Comparison of ENCODE assay signal across 17 cellular contexts in genomic region chr2:168130302-168130701, GRCh38.
"Had no signal": no experiment of that assay in that cellular context is flagged by ENCODE, and none has a peak within 500 bp of the region (broad histone marks: within the 10 kb centered on the region; RNA-seq: fewer than 3 reads in every experiment).

No MANE protein-coding gene starts in this region.

- H3K4me3 Mint-ChIP-seq: nephron; stimulated activated naive CD8-positive, alpha-beta T cell treated with anti-CD3 and anti-CD28 coated beads, Interleukin-15, amount 100 ng/mL, for 72 hours; WTC11 had no signal

- H3K4me1 ChIP-seq: esophagus squamous epithelium, testis had no signal

- H3K36me3 ChIP-seq: ovary had no signal

- H3K4me3 ChIP-seq: esophagus squamous epithelium, mucosa of descending colon, ovary, testis had no signal

- ATAC-seq: activated naive CD4-positive, alpha-beta T cell treated with anti-CD3 and anti-CD28 coated beads, Interleukin-2, amount 50 U/mL, for 72 hours; mucosa of descending colon; stimulated activated naive CD8-positive, alpha-beta T cell treated with anti-CD3 and anti-CD28 coated beads, Interleukin-15, amount 100 ng/mL, for 72 hours; WTC11 had no signal

- H3K9me3 ChIP-seq: esophagus squamous epithelium, mucosa of descending colon, ovary, testis had no signal

- H3K27ac Mint-ChIP-seq: activated naive CD4-positive, alpha-beta T cell treated with anti-CD3 and anti-CD28 coated beads, Interleukin-2, amount 50 U/mL, for 72 hours; stimulated activated naive CD8-positive, alpha-beta T cell treated with anti-CD3 and anti-CD28 coated beads, Interleukin-15, amount 100 ng/mL, for 72 hours; WTC11 had no signal

- DNase-seq: activated CD4-positive, alpha-beta T cell treated with anti-CD3 and anti-CD28 coated beads, Interleukin-2, amount 50 U/mL, for 1 hour; activated effector memory CD4-positive, alpha-beta T cell treated with anti-CD3 and anti-CD28 coated beads, Interleukin-2, amount 50 U/mL, for 16 hours; activated T-cell treated with anti-CD3 and anti-CD28 coated beads for 4 hours; amygdala; esophagus squamous epithelium; foreskin fibroblast; glutamatergic neuron; mucosa of descending colon; ovary; stimulated activated CD4-positive, alpha-beta T cell treated with anti-CD3 and anti-CD28 coated beads, Interleukin-15, amount 100 ng/mL, for 24 hours; stimulated activated CD4-positive, alpha-beta T cell treated with anti-CD3 and anti-CD28 coated beads, Interleukin-4, amount 100 ng/mL, for 24 hours; stimulated activated naive CD8-positive, alpha-beta T cell treated with anti-CD3 and anti-CD28 coated beads, Interleukin-15, amount 100 ng/mL, for 72 hours; T-helper 1 cell; testis had no signal

- H3K9me3 Mint-ChIP-seq: activated naive CD4-positive, alpha-beta T cell treated with anti-CD3 and anti-CD28 coated beads, Interleukin-2, amount 50 U/mL, for 72 hours; nephron; stimulated activated naive CD8-positive, alpha-beta T cell treated with anti-CD3 and anti-CD28 coated beads, Interleukin-15, amount 100 ng/mL, for 72 hours; WTC11 had no signal

- H3K27ac ChIP-seq: esophagus squamous epithelium, ovary, testis had no signal

- H3K27me3 Mint-ChIP-seq: stimulated activated naive CD8-positive, alpha-beta T cell treated with anti-CD3 and anti-CD28 coated beads, Interleukin-15, amount 100 ng/mL, for 72 hours had no signal

- H3K27me3 ChIP-seq: esophagus squamous epithelium, ovary, testis had no signal
